Comparison of ENCODE assay signal across 9 cellular contexts in genomic region chr3:81581966-81582599, GRCh38.
A peak's percentile ranks its signal among the peaks of the same experiment; 100 is the strongest.
DNase-seq lines count a peak whose midpoint lies in the region; ATAC-seq lines count a peak whose summit lies in the region.
"Had no signal": no experiment of that assay in that cellular context is flagged by ENCODE, and none has a peak within 500 bp of the region (broad histone marks: within the 10 kb centered on the region; RNA-seq: fewer than 3 reads in every experiment).

No MANE protein-coding gene starts in this region.

- in situ Hi-C loops in SK-MEL-5 (cut with HindIII; ENCODE audit: low pct_unique_long_range_greater_than_20kb, low sequenced_read_pairs): no loop called here

- DNase-seq in NCI-H526 (lab: John Stamatoyannopoulos, UW) (peak; percentile 2 to 52), NCI-H526 treated with DMSO at 0.1 percent for 48 hours (lab: John Stamatoyannopoulos, UW) (no peak), SK-MEL-5 (ENCODE audit: low read depth, low spot score) (peak; percentile 71), fibroblast of gingiva (ENCODE audit: low read depth) (peak; percentile 38), posterior cingulate gyrus (peak in 6 of 10 donors; percentile 6 to 81 (median 28))

- intact Hi-C loops in posterior cingulate gyrus (cut with DNase I): no loop called here

- H3K4me1 Mint-ChIP-seq in activated T-helper 17 cell treated with anti-CD3 and anti-CD28 coated beads, Interleukin-2, amount 50 U/mL, for 72 hours: no peaks in the 10 kb centered on the region
- H3K4me1 Mint-ChIP-seq: central memory CD8-positive, alpha-beta T cell had no signal

- no peak overlapping the region for H3K4me3 Mint-ChIP-seq in activated T-helper 17 cell treated with anti-CD3 and anti-CD28 coated beads, Interleukin-2, amount 50 U/mL, for 72 hours
- H3K4me3 Mint-ChIP-seq: central memory CD8-positive, alpha-beta T cell had no signal

- no peak overlapping the region for H3K27ac Mint-ChIP-seq in activated T-helper 17 cell treated with anti-CD3 and anti-CD28 coated beads, Interleukin-2, amount 50 U/mL, for 72 hours

- H3K36me3 Mint-ChIP-seq in activated T-helper 17 cell treated with anti-CD3 and anti-CD28 coated beads, Interleukin-2, amount 50 U/mL, for 72 hours (ENCODE audit: low read depth): peaks cover 62% of the 10 kb centered on the region

- ATAC-seq in GM19025 (IDR thresholded peaks at IDR 0.05; ENCODE audit: low read depth, unreplicated experiment): peak; percentile 86
- peak; percentile 64 for ATAC-seq in HG03196 (IDR thresholded peaks at IDR 0.05; ENCODE audit: unreplicated experiment)
- no peak for ATAC-seq in activated T-helper 17 cell treated with anti-CD3 and anti-CD28 coated beads, Interleukin-2, amount 50 U/mL, for 72 hours (replicated peaks)

- H3K9me3 Mint-ChIP-seq in activated T-helper 17 cell treated with anti-CD3 and anti-CD28 coated beads, Interleukin-2, amount 50 U/mL, for 72 hours: no peaks in the 10 kb centered on the region
- H3K9me3 Mint-ChIP-seq: central memory CD8-positive, alpha-beta T cell had no signal

- H3K27me3 Mint-ChIP-seq in activated T-helper 17 cell treated with anti-CD3 and anti-CD28 coated beads, Interleukin-2, amount 50 U/mL, for 72 hours: no peaks in the 10 kb centered on the region
- H3K27me3 Mint-ChIP-seq: central memory CD8-positive, alpha-beta T cell had no signal
